7 cellular contexts compared by ENCODE assay signal in the genomic region with DNA sequence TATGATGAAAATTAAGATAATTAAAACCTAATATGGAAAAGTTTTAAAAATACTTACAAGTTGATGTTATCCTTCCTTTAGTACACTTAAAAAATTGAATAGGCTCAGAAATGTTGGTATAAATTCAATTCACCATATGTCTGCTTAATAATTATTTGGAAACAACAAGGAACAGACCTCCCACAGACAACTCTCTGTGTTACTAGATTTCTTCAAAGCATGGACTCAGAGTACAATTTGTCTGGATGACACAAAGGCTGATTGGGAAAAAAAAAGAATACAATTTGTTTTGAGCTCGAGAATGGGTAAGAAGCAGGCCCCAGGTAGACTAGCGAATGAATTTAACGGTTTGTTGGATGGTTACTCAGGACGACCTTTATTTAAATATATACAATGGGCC.
"Had no signal": no experiment of that assay in that cellular context is flagged by ENCODE, and none has a peak within 500 bp of the region (broad histone marks: within the 10 kb centered on the region; RNA-seq: fewer than 3 reads in every experiment).

No MANE protein-coding gene starts in this region.

- H3K4me3 Mint-ChIP-seq: HFFc6 had no signal

- H3K9me3 Mint-ChIP-seq: HFFc6 had no signal

- H3K27ac Mint-ChIP-seq: HFFc6 had no signal

- FAIRE-seq: HTR-8/SVneo, K562 had no signal

- DNase-seq: GOT3, H7, HFFc6, IMR-90 had no signal

- ATAC-seq: HCT116, K562 had no signal
